In genomic region chr1:29383972-29384371, GRCh38 we compare ENCODE assay signal across 16 cellular contexts.
DNase-seq lines count a peak whose midpoint lies in the region; ATAC-seq and TF ChIP-seq lines count a peak whose summit lies in the region.
"Had no signal": no experiment of that assay in that cellular context is flagged by ENCODE, and none has a peak within 500 bp of the region (broad histone marks: within the 10 kb centered on the region; RNA-seq: fewer than 3 reads in every experiment).

No MANE protein-coding gene starts in this region.

- no peaks in the 10 kb centered on the region for H3K36me3 ChIP-seq in breast epithelium
- H3K36me3 ChIP-seq: cardiac muscle cell, left lung had no signal

- intact Hi-C loops in MCF 10A (cut with micrococcal nuclease): no loop called here
- intact Hi-C loops in breast epithelium (cut with DNase I; ENCODE audit: low total_unique reads): loop anchor here (5.0 kb wide), 1 partner anchor 738 kb away; no protein-coding TSS in a partner anchor
- intact Hi-C loops in Right ventricle myocardium superior (cut with DNase I): no loop called here

- H3K36me3 Mint-ChIP-seq in MCF 10A (ENCODE audit: insufficient read depth, unreplicated experiment) (peaks cover 6% of the 10 kb centered on the region), glutamatergic neuron (ENCODE audit: unreplicated experiment) (peaks cover 7% of the 10 kb centered on the region)

- H3K9me3 Mint-ChIP-seq in MCF 10A (ENCODE audit: unreplicated experiment) (peaks cover 6% of the 10 kb centered on the region), glutamatergic neuron (ENCODE audit: unreplicated experiment) (peaks cover 5% of the 10 kb centered on the region)

- H3K27me3 ChIP-seq in breast epithelium: no peaks in the 10 kb centered on the region

- H3K27ac ChIP-seq in breast epithelium: no peak overlapping the region
- H3K27ac ChIP-seq: A549, cardiac muscle cell, left lung had no signal

- BruUV-seq in MCF 10A (replicated peaks; lab: Mats Ljungman, UMichigan): no TSS peak

- H3K4me3 Mint-ChIP-seq in MCF 10A (ENCODE audit: unreplicated experiment) (no peak overlapping the region), glutamatergic neuron (ENCODE audit: unreplicated experiment) (no peak overlapping the region)
- H3K4me3 Mint-ChIP-seq: nephron had no signal

- H3K27ac Mint-ChIP-seq in MCF 10A (ENCODE audit: low read depth, unreplicated experiment) (no peak overlapping the region), glutamatergic neuron (ENCODE audit: unreplicated experiment) (peak overlapping the region; percentile 33)

- peaks cover 16 to 17% of the 10 kb centered on the region in 2 donors for H3K9me3 ChIP-seq in breast epithelium

- POLR2A ChIA-PET in MCF 10A (lab: Yijun Ruan, JAX): no interaction called here

- H3K4me1 ChIP-seq in breast epithelium: no peaks in the 10 kb centered on the region
- H3K4me1 ChIP-seq: A549, left lung had no signal

- no peak overlapping the region for H3K4me3 ChIP-seq in breast epithelium
- H3K4me3 ChIP-seq: A549, cardiac muscle cell, left lung, smooth muscle cell had no signal

- ATAC-seq in GM19328 (IDR thresholded peaks at IDR 0.05; ENCODE audit: unreplicated experiment) (no peak), Right ventricle myocardium superior (ENCODE audit: poor library complexity) (no peak)
- ATAC-seq: A549, left lung had no signal

- CTCF ChIA-PET in MCF 10A (lab: Yijun Ruan, JAX): no interaction called here

- H3K4me1 Mint-ChIP-seq in MCF 10A (ENCODE audit: insufficient read depth, unreplicated experiment) (no peaks in the 10 kb centered on the region), glutamatergic neuron (ENCODE audit: low read depth, unreplicated experiment) (peaks cover 7% of the 10 kb centered on the region)

- DNase-seq in MCF 10A (ENCODE audit: unreplicated experiment) (peak; percentile 50), breast epithelium (ENCODE audit: low spot score in 2 of 2) (no peak), astrocyte of the hippocampus (ENCODE audit: low read depth, low spot score) (peak; percentile 49), glutamatergic neuron (no peak), stromal cell of bone marrow (ENCODE audit: low read depth) (peak; percentile 47), medulla oblongata (ENCODE audit: extremely low spot score) (no peak), Right ventricle myocardium superior (no peak)
- DNase-seq: activated gamma-delta T cell treated with Interleukin-2 at 50 U/mL for 16 hours, left lung, NCI-H1048, substantia nigra had no signal

- TF ChIP-seq POLR2A in breast epithelium (IDR thresholded peaks at IDR 0.05): no peak

- H3K27me3 Mint-ChIP-seq in MCF 10A (ENCODE audit: insufficient read depth, unreplicated experiment) (peaks cover 20% of the 10 kb centered on the region), glutamatergic neuron (ENCODE audit: unreplicated experiment) (peaks cover 10% of the 10 kb centered on the region)

- TF ChIP-seq CTCF in MCF 10A (IDR thresholded peaks at IDR 0.05; ENCODE audit: unreplicated experiment): no peak
- TF ChIP-seq CTCF in breast epithelium (IDR thresholded peaks at IDR 0.05): no peak
- no peak for TF ChIP-seq CTCF in glutamatergic neuron (IDR thresholded peaks at IDR 0.05; ENCODE audit: partially characterized antibody, unreplicated experiment)

Comparison
In these comparisons a context has a peak if more than half of its experiments do, and no peak if none do; other contexts are left out.
1. DNase-seq: peak in MCF 10A (single experiment), astrocyte of the hippocampus (single experiment) and stromal cell of bone marrow (single experiment); none in breast epithelium (0 of 2), glutamatergic neuron (single experiment), medulla oblongata (single experiment) and Right ventricle myocardium superior (single experiment).